In genomic region chr4:89837385-89837995, GRCh38 we compare ENCODE assay signal across 8 cellular contexts. TPM values are rescaled to one million over a fixed set of nuclear protein-coding genes. Genes with fewer than 3 reads are reported as not detected.
DNase-seq lines count a peak whose midpoint lies in the region; ATAC-seq, FAIRE-seq and TF ChIP-seq lines count a peak whose summit lies in the region.

No MANE protein-coding gene starts in this region.

- TF ChIP-seq POLR2A in gastrocnemius medialis (IDR thresholded peaks at IDR 0.05): no peak

- H3K27me3 ChIP-seq in GM23248 (replicated peaks; ENCODE audit: insufficient read depth) (peaks cover 72% of the 10 kb centered on the region), Panc1 (ENCODE audit: control insufficient read depth, insufficient read depth, low read length) (peaks cover 5% of the 10 kb centered on the region), bronchial epithelial cell (ENCODE audit: control insufficient read depth, insufficient read depth, low read length) (no peaks in the 10 kb centered on the region), iPS-20b (ENCODE audit: insufficient read depth, low read length) (peaks cover 16% of the 10 kb centered on the region), gastrocnemius medialis (peaks cover 32 to 43% (median 36%) of the 10 kb centered on the region in 3 donors)

- H3K4me1 ChIP-seq in GM23248 (ENCODE audit: insufficient read depth) (no peaks in the 10 kb centered on the region), Panc1 (ENCODE audit: control insufficient read depth, insufficient read depth, low read length) (no peaks in the 10 kb centered on the region), iPS-20b (ENCODE audit: insufficient read depth, low read length) (peaks cover 2% of the 10 kb centered on the region; the same call in 1 of the 2 replicates), gastrocnemius medialis (peaks cover 0 to 5% of the 10 kb centered on the region in 2 donors)

- H3K27ac ChIP-seq in GM23248 (no peak overlapping the region), Panc1 (ENCODE audit: low read length) (no peak overlapping the region), iPS-20b (ENCODE audit: low read length) (no peak overlapping the region), gastrocnemius medialis (no peak overlapping the region)

- H3F3A ChIP-seq in GM23248 (ENCODE audit: insufficient read depth): no peaks in the 10 kb centered on the region

- no peaks in the 10 kb centered on the region; the same call in 1 of the 2 replicates for H3K9me2 ChIP-seq in GM23248 (ENCODE audit: insufficient read depth)

- POLR2A ChIA-PET in Panc1 (lab: Charles Lee): no interaction called here

- H2AFZ ChIP-seq in GM23248: peak overlapping the region; percentile 71

- CTCF ChIA-PET in Panc1 (lab: Charles Lee): no interaction called here

- H3K9ac ChIP-seq in GM23248: no peak overlapping the region
- H3K9ac ChIP-seq in iPS-20b (ENCODE audit: low read depth, low read length): peak overlapping the region; percentile 57

- H3K79me2 ChIP-seq in GM23248 (ENCODE audit: insufficient read depth): no peaks in the 10 kb centered on the region

- peak; percentile 50 for FAIRE-seq in bronchial epithelial cell (lab: Jason Lieb, UNC)

- H3K9me3 ChIP-seq in GM23248 (ENCODE audit: low read depth): no peaks in the 10 kb centered on the region
- no peaks in the 10 kb centered on the region for H3K9me3 ChIP-seq in Panc1 (ENCODE audit: control insufficient read depth, insufficient read depth, low read depth, low read length)
- no peaks in the 10 kb centered on the region for H3K9me3 ChIP-seq in iPS-20b (ENCODE audit: insufficient read depth, low read depth, low read length)
- H3K9me3 ChIP-seq in gastrocnemius medialis: no peaks in the 10 kb centered on the region

- in situ Hi-C loops in GM23248 (cut with MboI) (no loop called here), Panc1 (cut with HindIII; ENCODE audit: low pct_unique_long_range_greater_than_20kb, low sequenced_read_pairs) (no loop called here), gastrocnemius medialis (cut with MboI; ENCODE audit: low sequenced_read_pairs in 4 of 4) (no loop called here)

- WGBS in GM23248 (ENCODE audit: low coverage in 1 of 2, low lambda C conversion rate in 2 of 2, missing lambda C conversion rate in 2 of 2), 2 experiments: 4 to 5% methylated on average over 25 to 30 of the region's 30 CpGs

- H3K36me3 ChIP-seq in GM23248 (ENCODE audit: low read depth) (no peaks in the 10 kb centered on the region), Panc1 (ENCODE audit: control insufficient read depth, insufficient read depth, low read length) (no peaks in the 10 kb centered on the region; the same call in 1 of the 2 replicates), bronchial epithelial cell (ENCODE audit: control insufficient read depth, insufficient read depth, low read length) (peaks cover 2% of the 10 kb centered on the region), iPS-20b (ENCODE audit: insufficient read depth, low read depth, low read length) (peaks cover 4% of the 10 kb centered on the region; the same call in 1 of the 2 replicates), gastrocnemius medialis (no peaks in the 10 kb centered on the region)

- DNase-seq in COLO668 (lab: John Stamatoyannopoulos, UW; ENCODE audit: unreplicated experiment): peak; percentile 42
- peak; percentile 20 for DNase-seq in GM23248
- DNase-seq in Panc1 (ENCODE audit: low read depth, low spot score): no peak
- DNase-seq in bronchial epithelial cell (ENCODE audit: low read depth): peak; percentile 67
- DNase-seq in gastrocnemius medialis: no peak
- no peak for DNase-seq in mesenteric fat pad (ENCODE audit: low spot score)

- no TSS peak for BruUV-seq in Panc1 (replicated peaks; lab: Mats Ljungman, UMichigan)

- TF ChIP-seq CTCF in Panc1 (IDR thresholded peaks at IDR 0.05) (0 out of 2 replicates have a peak, but pooled peaks have one; percentile 9), bronchial epithelial cell (IDR thresholded peaks at IDR 0.05; ENCODE audit: insufficient read depth, low read length, severe bottlenecking) (peak; percentile 32), gastrocnemius medialis (IDR thresholded peaks at IDR 0.05 in 4 of 5, conservative IDR thresholded peaks at IDR 0.05 in 1 of 5) (no peak)

- H3K4me2 ChIP-seq in GM23248 (ENCODE audit: unreplicated experiment): peak overlapping the region; percentile 67

- H3K4me3 ChIP-seq in GM23248 (peak overlapping the region; percentile 68), Panc1 (ENCODE audit: low read depth in 2 of 2, low read length in 2 of 2) (peak overlapping the region; percentile 51 to 53), bronchial epithelial cell (ENCODE audit: low read depth, low read length) (peak overlapping the region; percentile 81), iPS-20b (ENCODE audit: low read length) (peak overlapping the region; percentile 92), gastrocnemius medialis (peak overlapping the region; percentile 21 to 52 (median 48))

- no peaks in the 10 kb centered on the region for H4K20me1 ChIP-seq in GM23248 (ENCODE audit: insufficient read depth)

- intact Hi-C loops in Panc1 (cut with micrococcal nuclease; ENCODE audit: unreplicated experiment): no loop called here
- intact Hi-C loops in gastrocnemius medialis (cut with DNase I; ENCODE audit: low total_unique reads): no loop called here

- ATAC-seq in Panc1: peak; percentile 78
- ATAC-seq in gastrocnemius medialis: no peak
- ATAC-seq in GM19455 (IDR thresholded peaks at IDR 0.05; ENCODE audit: unreplicated experiment): no peak

RNA-seq across cellular contexts. Expression of gene SNCA, which starts 0.5 kb away (rescaled TPM):
- total RNA-seq in GM23248 (2014; rRNA removed; shearing (Covaris generic)): not detected in 2 replicates
- 0.25 TPM in 1 of 2 replicates, not detected in the other for polyA plus RNA-seq in GM23248 (2016; fragmentation: Nextera tagmentation; extraction: Ambion mirVana)
- total RNA-seq in Panc1 (2021; ENCODE audit: unreplicated experiment) (6.0 TPM), bronchial epithelial cell (30.0 and 31.6 TPM in 2 replicates), gastrocnemius medialis (1 to 10 TPM in 2 of 4 donors, under 1 TPM in 1, not detected in 1; 0.73 to 1.7 (median 1.1) TPM), mesenteric fat pad (13.4 TPM)
- polyA plus RNA-seq in Panc1 (2012; ENCODE audit: insufficient read length): 7.7 TPM

RNA-seq across cellular contexts. Expression of gene MMRN1, which starts 57.2 kb away (rescaled TPM):
- total RNA-seq in GM23248 (2014; rRNA removed; shearing (Covaris generic)): not detected in 2 replicates
- polyA plus RNA-seq in GM23248 (2016; fragmentation: Nextera tagmentation; extraction: Ambion mirVana): not detected in 2 replicates
- total RNA-seq in Panc1 (2021; ENCODE audit: unreplicated experiment) (not detected), bronchial epithelial cell (under 0.01 TPM in 1 of 2 replicates, not detected in the other), gastrocnemius medialis (1 to 10 TPM in 3 of 4 donors, under 1 TPM in 1; 0.39 to 3.5 (median 2.3) TPM), mesenteric fat pad (16.7 TPM)
- polyA plus RNA-seq in Panc1 (2012; ENCODE audit: insufficient read length): not detected

Comparison
In these comparisons a context has a peak if more than half of its experiments do, and no peak if none do; other contexts are left out.
1. DNase-seq: peak in COLO668 (single experiment), GM23248 (single experiment) and bronchial epithelial cell (single experiment); none in Panc1 (single experiment), gastrocnemius medialis (0 of 2) and mesenteric fat pad (single experiment).
2. CTCF ChIP-seq: peak in Panc1 (single experiment) and bronchial epithelial cell (single experiment); none in gastrocnemius medialis (0 of 5).
3. Peak in every context shown above with its lines, with median percentiles within 50 percentile points of each other: H3K4me3 ChIP-seq.